28 cellular contexts compared by ENCODE assay signal in genomic region chr12:109931143-109931542, GRCh38.
"Had no signal": no experiment of that assay in that cellular context is flagged by ENCODE, and none has a peak within 500 bp of the region (broad histone marks: within the 10 kb centered on the region; RNA-seq: fewer than 3 reads in every experiment).

No MANE protein-coding gene starts in this region.

- H3K9me3 ChIP-seq: adrenal gland, breast epithelium had no signal

- H3K4me3 ChIP-seq: adrenal gland, breast epithelium, K562, SK-N-MC had no signal

- H3K27me3 Mint-ChIP-seq: activated B cell treated with CpG ODN at 0.5 μM for 24 hours; activated CD4-positive, alpha-beta memory T cell treated with anti-CD3 and anti-CD28 coated beads for 36 hours; activated CD4-positive, alpha-beta T cell treated with anti-CD3 and anti-CD28 coated beads, Interleukin-2, amount 10 ng/mL, durations not matched to agents 7 days and 5 days; activated naive CD8-positive, alpha-beta T cell treated with anti-CD3 and anti-CD28 coated beads, Interleukin-2, amount 10 ng/mL, durations not matched to agents 7 days and 5 days; T-cell had no signal

- DNase-seq: activated B cell treated with CpG ODN at 0.5 μM for 24 hours; activated CD4-positive, alpha-beta memory T cell treated with anti-CD3 and anti-CD28 coated beads for 36 hours; activated CD4-positive, alpha-beta T cell treated with anti-CD3 and anti-CD28 coated beads, Interleukin-2, amount 10 ng/mL, durations not matched to agents 7 days and 5 days; activated CD8-positive, alpha-beta memory T cell treated with anti-CD3 and anti-CD28 coated beads for 24 hours; activated naive CD4-positive, alpha-beta T cell treated with anti-CD3 and anti-CD28 coated beads, Interleukin-2, amount 50 U/mL, for 16 hours; activated naive CD8-positive, alpha-beta T cell treated with anti-CD3 and anti-CD28 coated beads, Interleukin-2, amount 10 ng/mL, durations not matched to agents 7 days and 5 days; activated T-cell treated with anti-CD3 and anti-CD28 coated beads, Interleukin-2, amount 50 U/mL, for 72 hours; adrenal gland; anterior cingulate cortex; Karpas-422; MM.1S; NCI-H1105; NCI-H1436; NCI-H187; NCI-H2081; NCI-H510A treated with DMSO at 0.1 percent for 48 hours; NCI-H69; NK-92 treated with Interleukin-12 subunit alpha and Interleukin-12 subunit beta, amount 100 ng/mL, for 24 hours; OCI-M1; RPMI8226; T-cell; T-helper 2 cell; T1000 had no signal

- H3K36me3 ChIP-seq: breast epithelium had no signal

- H3K27ac Mint-ChIP-seq: activated B cell treated with CpG ODN at 0.5 μM for 24 hours; activated CD4-positive, alpha-beta memory T cell treated with anti-CD3 and anti-CD28 coated beads for 36 hours; activated CD4-positive, alpha-beta T cell treated with anti-CD3 and anti-CD28 coated beads, Interleukin-2, amount 10 ng/mL, durations not matched to agents 7 days and 5 days; activated naive CD8-positive, alpha-beta T cell treated with anti-CD3 and anti-CD28 coated beads, Interleukin-2, amount 10 ng/mL, durations not matched to agents 7 days and 5 days; activated T-cell treated with anti-CD3 and anti-CD28 coated beads, Interleukin-2, amount 50 U/mL, for 72 hours had no signal

- H3K4me3 Mint-ChIP-seq: activated B cell treated with CpG ODN at 0.5 μM for 24 hours; activated CD4-positive, alpha-beta memory T cell treated with anti-CD3 and anti-CD28 coated beads for 36 hours; activated CD4-positive, alpha-beta T cell treated with anti-CD3 and anti-CD28 coated beads, Interleukin-2, amount 10 ng/mL, durations not matched to agents 7 days and 5 days; activated naive CD8-positive, alpha-beta T cell treated with anti-CD3 and anti-CD28 coated beads, Interleukin-2, amount 10 ng/mL, durations not matched to agents 7 days and 5 days; activated T-cell treated with anti-CD3 and anti-CD28 coated beads, Interleukin-2, amount 50 U/mL, for 72 hours; T-cell had no signal

- H3K4me1 ChIP-seq: adrenal gland, breast epithelium had no signal

- H3K27me3 ChIP-seq: adrenal gland, breast epithelium had no signal

- H3K4me1 Mint-ChIP-seq: activated B cell treated with CpG ODN at 0.5 μM for 24 hours; activated CD4-positive, alpha-beta T cell treated with anti-CD3 and anti-CD28 coated beads, Interleukin-2, amount 10 ng/mL, durations not matched to agents 7 days and 5 days had no signal

- ATAC-seq: activated T-cell treated with anti-CD3 and anti-CD28 coated beads, Interleukin-2, amount 50 U/mL, for 72 hours; K562; Panc1; Right ventricle myocardium inferior; T-cell had no signal

- H3K27ac ChIP-seq: breast epithelium, SK-N-MC had no signal

- H3K9me3 Mint-ChIP-seq: activated B cell treated with CpG ODN at 0.5 μM for 24 hours; activated CD4-positive, alpha-beta memory T cell treated with anti-CD3 and anti-CD28 coated beads for 36 hours; activated CD4-positive, alpha-beta T cell treated with anti-CD3 and anti-CD28 coated beads, Interleukin-2, amount 10 ng/mL, durations not matched to agents 7 days and 5 days; activated naive CD8-positive, alpha-beta T cell treated with anti-CD3 and anti-CD28 coated beads, Interleukin-2, amount 10 ng/mL, durations not matched to agents 7 days and 5 days; activated T-cell treated with anti-CD3 and anti-CD28 coated beads, Interleukin-2, amount 50 U/mL, for 72 hours; T-cell had no signal
